Comparison of ENCODE assay signal across 8 cellular contexts in the genomic region with DNA sequence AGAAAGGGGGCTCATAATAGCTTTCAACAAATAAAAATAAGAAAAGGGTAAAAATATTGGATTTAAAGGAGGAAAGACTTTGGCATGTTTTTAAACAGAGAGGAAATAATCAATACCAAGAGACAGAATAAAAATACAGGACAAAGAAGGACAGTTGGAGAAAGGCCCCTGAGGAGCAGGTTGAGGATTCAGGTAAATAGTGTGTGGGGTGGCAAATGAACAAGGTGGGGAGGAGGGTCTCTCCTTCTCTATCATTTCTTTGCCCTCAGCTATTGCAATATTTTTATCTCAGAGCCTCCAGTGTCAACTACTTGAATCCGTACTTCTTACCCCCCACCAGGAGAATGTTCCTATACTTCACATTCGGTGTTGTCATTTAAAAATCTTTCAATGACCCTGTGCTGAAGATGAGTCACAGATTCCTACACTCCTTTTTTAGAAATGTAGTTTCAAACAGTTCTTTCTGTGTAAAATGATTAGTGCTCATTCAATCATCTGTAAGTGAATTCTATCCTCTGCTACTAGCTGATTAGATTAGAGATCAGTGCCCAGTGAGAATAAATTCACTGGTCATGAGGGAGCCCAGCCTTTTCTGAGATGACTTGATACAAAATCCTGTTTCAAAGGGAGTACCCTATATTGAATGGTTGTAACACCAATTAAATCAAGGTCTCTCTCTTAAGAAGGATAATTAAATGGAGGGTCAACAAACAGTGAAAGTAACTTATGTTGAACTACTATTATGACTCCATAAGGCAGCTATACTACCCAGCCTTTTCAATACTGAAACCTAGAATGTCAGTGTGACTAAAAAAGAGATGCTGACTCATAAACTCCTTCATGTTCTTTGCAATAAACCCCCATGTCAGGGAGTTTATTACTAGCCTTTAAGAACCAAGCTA.
DNase-seq lines count a peak whose midpoint lies in the region; ATAC-seq lines count a peak whose summit lies in the region.

No MANE protein-coding gene starts in this region.

- ATAC-seq in GM18499 (IDR thresholded peaks at IDR 0.05; ENCODE audit: insufficient read depth, unreplicated experiment) (peak; percentile 99), GM21825 (IDR thresholded peaks at IDR 0.05; ENCODE audit: unreplicated experiment) (peak; percentile 99)

- DNase-seq in LoVo (ENCODE audit: low spot score): peak; percentile 52
- peak; percentile 72 for DNase-seq in fibroblast of peridontal ligament (ENCODE audit: extremely low read depth)
- DNase-seq in DMS114 treated with DMSO at 0.1 percent for 48 hours (lab: John Stamatoyannopoulos, UW; ENCODE audit: unreplicated experiment): no peak
- no peak for DNase-seq in activated CD8-positive, alpha-beta memory T cell treated with anti-CD3 and anti-CD28 coated beads, Interleukin-2, amount 50 U/mL, for 4 hours
- no peak for DNase-seq in SIG-M5 treated with dmso at 0.1 percent for 504 hours (lab: John Stamatoyannopoulos, UW; ENCODE audit: unreplicated experiment)
- no peak for DNase-seq in activated effector memory CD4-positive, alpha-beta T cell treated with Interleukin-2 at 50 U/mL for 16 hours

Comparison
In these comparisons a context has a peak if more than half of its experiments do, and no peak if none do; other contexts are left out.
1. DNase-seq: peak in LoVo (single experiment) and fibroblast of peridontal ligament (single experiment); none in DMS114 treated with DMSO at 0.1 percent for 48 hours (single experiment), activated CD8-positive, alpha-beta memory T cell treated with anti-CD3 and anti-CD28 coated beads, Interleukin-2, amount 50 U/mL, for 4 hours (single experiment), SIG-M5 treated with dmso at 0.1 percent for 504 hours (single experiment) and activated effector memory CD4-positive, alpha-beta T cell treated with Interleukin-2 at 50 U/mL for 16 hours (single experiment).